ENCODE assay signal across 21 cellular contexts in genomic region chr10:59688921-59689351, GRCh38. TPM values are rescaled to one million over a fixed set of nuclear protein-coding genes. Genes with fewer than 3 reads are reported as not detected.
DNase-seq lines count a peak whose midpoint lies in the region; ATAC-seq and TF ChIP-seq lines count a peak whose summit lies in the region.
"Had no signal": no experiment of that assay in that cellular context is flagged by ENCODE, and none has a peak within 500 bp of the region (broad histone marks: within the 10 kb centered on the region; RNA-seq: fewer than 3 reads in every experiment).

No MANE protein-coding gene starts in this region.

- no peaks in the 10 kb centered on the region for H3K4me1 ChIP-seq in endodermal cell (ENCODE audit: control insufficient read depth, insufficient read depth, low read length)
- H3K4me1 ChIP-seq: suprapubic skin had no signal

- WGBS in endodermal cell (ENCODE audit: insufficient coverage in 1 of 2, insufficient read length in 1 of 2), 2 experiments: 75% methylated on average over 4 to 5 of the region's 5 CpGs

- CTCF ChIA-PET in activated CD4-positive, alpha-beta memory T cell treated with anti-CD3 and anti-CD28 coated beads for 36 hours (lab: Charles Lee): no interaction called here

- POLR2A ChIA-PET in activated CD4-positive, alpha-beta memory T cell treated with anti-CD3 and anti-CD28 coated beads for 36 hours (lab: Charles Lee): no interaction called here

- H3K36me3 Mint-ChIP-seq in chondrocyte (ENCODE audit: low read depth): no peaks in the 10 kb centered on the region
- H3K36me3 Mint-ChIP-seq in stimulated activated effector memory CD8-positive, alpha-beta T cell treated with anti-CD3 and anti-CD28 coated beads, Interleukin-12 subunit alpha, Interleukin-12 subunit beta, amount 100 ng/mL, for 72 hours: no peaks in the 10 kb centered on the region
- no peaks in the 10 kb centered on the region for H3K36me3 Mint-ChIP-seq in endodermal cell (ENCODE audit: low read depth)
- H3K36me3 Mint-ChIP-seq in activated CD4-positive, alpha-beta memory T cell treated with anti-CD3 and anti-CD28 coated beads for 36 hours: no peaks in the 10 kb centered on the region
- H3K36me3 Mint-ChIP-seq: activated naive CD8-positive, alpha-beta T cell treated with anti-CD3 and anti-CD28 coated beads for 36 hours; CD8-positive, alpha-beta T cell had no signal

- H3K4me3 Mint-ChIP-seq in chondrocyte (ENCODE audit: unreplicated experiment) (no peak overlapping the region), endodermal cell (no peak overlapping the region)
- H3K4me3 Mint-ChIP-seq in stimulated activated effector memory CD8-positive, alpha-beta T cell treated with anti-CD3 and anti-CD28 coated beads, Interleukin-12 subunit alpha, Interleukin-12 subunit beta, amount 100 ng/mL, for 72 hours: no peak overlapping the region
- no peak overlapping the region for H3K4me3 Mint-ChIP-seq in activated CD4-positive, alpha-beta memory T cell treated with anti-CD3 and anti-CD28 coated beads for 36 hours
- H3K4me3 Mint-ChIP-seq: activated naive CD8-positive, alpha-beta T cell treated with anti-CD3 and anti-CD28 coated beads for 36 hours; CD8-positive, alpha-beta T cell had no signal

- peak; percentile 37 for ATAC-seq in stimulated activated effector memory CD8-positive, alpha-beta T cell treated with anti-CD3 and anti-CD28 coated beads, Interleukin-12 subunit alpha, Interleukin-12 subunit beta, amount 100 ng/mL, for 72 hours
- ATAC-seq: CD8-positive, alpha-beta T cell; K562; Right ventricle myocardium inferior had no signal

- no peaks in the 10 kb centered on the region for H3K27me3 ChIP-seq in endodermal cell (ENCODE audit: control insufficient read depth, insufficient read depth, low read length, poor library complexity, severe bottlenecking)
- H3K27me3 ChIP-seq: suprapubic skin had no signal

- TF ChIP-seq CTCF in chondrocyte (IDR thresholded peaks at IDR 0.05) (no peak), endodermal cell (conservative IDR thresholded peaks at IDR 0.05) (no peak)

- H3K27ac Mint-ChIP-seq in chondrocyte (ENCODE audit: unreplicated experiment): peak overlapping the region; percentile 19
- H3K27ac Mint-ChIP-seq in stimulated activated effector memory CD8-positive, alpha-beta T cell treated with anti-CD3 and anti-CD28 coated beads, Interleukin-12 subunit alpha, Interleukin-12 subunit beta, amount 100 ng/mL, for 72 hours: no peak overlapping the region
- no peak overlapping the region for H3K27ac Mint-ChIP-seq in endodermal cell
- no peak overlapping the region for H3K27ac Mint-ChIP-seq in activated CD4-positive, alpha-beta memory T cell treated with anti-CD3 and anti-CD28 coated beads for 36 hours
- H3K27ac Mint-ChIP-seq: activated naive CD8-positive, alpha-beta T cell treated with anti-CD3 and anti-CD28 coated beads for 36 hours; CD8-positive, alpha-beta T cell had no signal

- H3K9ac ChIP-seq in endodermal cell (ENCODE audit: extremely low read depth, low read length, poor library complexity, severe bottlenecking): no peak overlapping the region

- DNase-seq in NCI-H2171 treated with DMSO at 0.1 percent for 48 hours (lab: John Stamatoyannopoulos, UW) (peak; percentile 40), NCI-H2171 (lab: John Stamatoyannopoulos, UW) (no peak), HPDE6-E6E7 (ENCODE audit: extremely low spot score) (peak; percentile 45), chondrocyte (ENCODE audit: low spot score) (no peak), EL (no peak), endodermal cell (no peak)
- no peak for DNase-seq in stimulated activated effector memory CD8-positive, alpha-beta T cell treated with anti-CD3 and anti-CD28 coated beads, Interleukin-12 subunit alpha, Interleukin-12 subunit beta, amount 100 ng/mL, for 72 hours (ENCODE audit: low spot score in 2 of 2)
- no peak for DNase-seq in activated CD4-positive, alpha-beta memory T cell treated with anti-CD3 and anti-CD28 coated beads for 36 hours
- DNase-seq: activated CD4-positive, alpha-beta T cell treated with anti-CD3 and anti-CD28 coated beads for 4 hours; activated naive CD8-positive, alpha-beta T cell treated with anti-CD3 and anti-CD28 coated beads for 36 hours; activated T-cell treated with anti-CD3 and anti-CD28 coated beads, Interleukin-2, amount 50 U/mL, for 1 hour; CD8-positive, alpha-beta T cell; effector CD4-positive, alpha-beta T cell; foreskin fibroblast; NCI-H1930; NCI-H82; retina; T-helper 2 cell had no signal

- intact Hi-C loops in activated CD4-positive, alpha-beta memory T cell treated with anti-CD3 and anti-CD28 coated beads for 36 hours (cut with micrococcal nuclease): no loop called here

- H3K9me3 Mint-ChIP-seq in chondrocyte (ENCODE audit: low read depth) (no peaks in the 10 kb centered on the region), endodermal cell (no peaks in the 10 kb centered on the region)
- no peaks in the 10 kb centered on the region for H3K9me3 Mint-ChIP-seq in stimulated activated effector memory CD8-positive, alpha-beta T cell treated with anti-CD3 and anti-CD28 coated beads, Interleukin-12 subunit alpha, Interleukin-12 subunit beta, amount 100 ng/mL, for 72 hours
- no peaks in the 10 kb centered on the region for H3K9me3 Mint-ChIP-seq in activated CD4-positive, alpha-beta memory T cell treated with anti-CD3 and anti-CD28 coated beads for 36 hours
- H3K9me3 Mint-ChIP-seq: activated naive CD8-positive, alpha-beta T cell treated with anti-CD3 and anti-CD28 coated beads for 36 hours; CD8-positive, alpha-beta T cell had no signal

- H3K27ac ChIP-seq in endodermal cell (ENCODE audit: low read depth, low read length): no peak overlapping the region
- H3K27ac ChIP-seq: suprapubic skin had no signal

- H3K36me3 ChIP-seq in endodermal cell (ENCODE audit: control insufficient read depth, insufficient read depth, low read length): no peaks in the 10 kb centered on the region
- H3K36me3 ChIP-seq: suprapubic skin had no signal

- H3K27me3 Mint-ChIP-seq in chondrocyte (ENCODE audit: low read depth) (peaks cover 4% of the 10 kb centered on the region), endodermal cell (ENCODE audit: insufficient read depth) (no peaks in the 10 kb centered on the region)
- H3K27me3 Mint-ChIP-seq in activated CD4-positive, alpha-beta memory T cell treated with anti-CD3 and anti-CD28 coated beads for 36 hours: no peaks in the 10 kb centered on the region

- H3K4me1 Mint-ChIP-seq in chondrocyte (ENCODE audit: low read depth) (peaks cover 9% of the 10 kb centered on the region), endodermal cell (peaks cover 3% of the 10 kb centered on the region)
- H3K4me1 Mint-ChIP-seq in stimulated activated effector memory CD8-positive, alpha-beta T cell treated with anti-CD3 and anti-CD28 coated beads, Interleukin-12 subunit alpha, Interleukin-12 subunit beta, amount 100 ng/mL, for 72 hours: no peaks in the 10 kb centered on the region
- H3K4me1 Mint-ChIP-seq in activated CD4-positive, alpha-beta memory T cell treated with anti-CD3 and anti-CD28 coated beads for 36 hours (ENCODE audit: low read depth): no peaks in the 10 kb centered on the region
- H3K4me1 Mint-ChIP-seq: activated naive CD8-positive, alpha-beta T cell treated with anti-CD3 and anti-CD28 coated beads for 36 hours had no signal

- H3K9me3 ChIP-seq in endodermal cell (ENCODE audit: control insufficient read depth, low read length): no peaks in the 10 kb centered on the region
- H3K9me3 ChIP-seq: suprapubic skin had no signal

- H3K4me3 ChIP-seq in endodermal cell (ENCODE audit: low read length): no peak overlapping the region
- H3K4me3 ChIP-seq: K562, suprapubic skin had no signal

RNA-seq across cellular contexts. Expression of gene SLC16A9, which starts 20.7 kb away (rescaled TPM):
- total RNA-seq in chondrocyte: 1.00 to 1.5 TPM (median 1.2 TPM) in 3 replicates
- total RNA-seq in endodermal cell: 10 to 100 TPM in 1 of 2 donors, 1 to 10 TPM in 1; 4.9 to 19.3 TPM
- 17.8 TPM for polyA plus RNA-seq in endodermal cell (2013, experiment 1 of 2)
- 14.8 TPM for polyA plus RNA-seq in endodermal cell (2013, experiment 2 of 2)
- total RNA-seq in activated CD4-positive, alpha-beta memory T cell treated with anti-CD3 and anti-CD28 coated beads for 36 hours: under 1 TPM; 0.40 to 0.44 TPM
- total RNA-seq: CD8-positive, alpha-beta T cell had no signal

Comparison
In these comparisons a context has a peak if more than half of its experiments do, and no peak if none do; other contexts are left out.
1. DNase-seq: peak in NCI-H2171 treated with DMSO at 0.1 percent for 48 hours (single experiment) and HPDE6-E6E7 (single experiment); none in NCI-H2171 (single experiment), chondrocyte (single experiment), stimulated activated effector memory CD8-positive, alpha-beta T cell treated with anti-CD3 and anti-CD28 coated beads, Interleukin-12 subunit alpha, Interleukin-12 subunit beta, amount 100 ng/mL, for 72 hours (0 of 2), EL (single experiment), endodermal cell (single experiment) and activated CD4-positive, alpha-beta memory T cell treated with anti-CD3 and anti-CD28 coated beads for 36 hours (single experiment).